In genomic region chr14:21102472-21103164, GRCh38 we compare ENCODE assay signal across 8 cellular contexts. TPM values are rescaled to one million over a fixed set of nuclear protein-coding genes. Genes with fewer than 3 reads are reported as not detected.
DNase-seq lines count a peak whose midpoint lies in the region; ATAC-seq and TF ChIP-seq lines count a peak whose summit lies in the region.

No MANE protein-coding gene starts in this region.

- 32% methylated on average over 3 of the region's 3 CpGs for WGBS in smooth muscle cell (ENCODE audit: low lambda C conversion rate)

- H3K27ac ChIP-seq in RWPE1 (peak overlapping the region; percentile 98), smooth muscle cell (ENCODE audit: low read depth) (peak overlapping the region; percentile 99)

- DNase-seq in NCI-H82 (lab: John Stamatoyannopoulos, UW): peak; percentile 14
- DNase-seq in NCI-H82 treated with DMSO at 0.1 percent for 48 hours (lab: John Stamatoyannopoulos, UW; ENCODE audit: unreplicated experiment): no peak
- DNase-seq in RWPE1 (ENCODE audit: low spot score): no peak
- DNase-seq in fibroblast of pulmonary artery (ENCODE audit: low read depth): no peak
- no peak for DNase-seq in smooth muscle cell (lab: John Stamatoyannopoulos, UW; ENCODE audit: unreplicated experiment)

- H3K27me3 ChIP-seq in smooth muscle cell (ENCODE audit: low read depth): no peaks in the 10 kb centered on the region

- no peaks in the 10 kb centered on the region for H3K9me3 ChIP-seq in smooth muscle cell (replicated peaks; ENCODE audit: low read depth)

- CTCF ChIA-PET in RWPE1 (lab: Yijun Ruan, JAX): interaction anchor here (0.7 to 6.9 kb wide), 6 partner anchors 9 to 132 kb away, joined by 3 to 72 read pairs (median 18); partner anchors contain the start of gene ARHGEF40

- H3K4me3 ChIP-seq in fibroblast of pulmonary artery (replicated peaks; ENCODE audit: low read depth, low read length) (peak overlapping the region; percentile 76), smooth muscle cell (peak overlapping the region; percentile 70)

- POLR2A ChIA-PET in RWPE1 (lab: Yijun Ruan, JAX; ENCODE audit: low non-redundant PET): no interaction called here

- TF ChIP-seq CTCF in RWPE1 (conservative IDR thresholded peaks at IDR 0.05; ENCODE audit: low read depth) (no peak), fibroblast of pulmonary artery (IDR thresholded peaks at IDR 0.05; ENCODE audit: low read length, missing control alignments) (no peak), smooth muscle cell (IDR thresholded peaks at IDR 0.05; ENCODE audit: borderline replicate concordance, insufficient read depth, poor library complexity, severe bottlenecking) (no peak)

- no peaks in the 10 kb centered on the region for H3K79me2 ChIP-seq in smooth muscle cell (ENCODE audit: low read depth)

- H4K20me1 ChIP-seq in smooth muscle cell (ENCODE audit: low read depth): no peaks in the 10 kb centered on the region

- ATAC-seq in HG03097 (IDR thresholded peaks at IDR 0.05; ENCODE audit: low FRiP score, unreplicated experiment): no peak
- no peak for ATAC-seq in GM18873 (IDR thresholded peaks at IDR 0.05; ENCODE audit: low FRiP score, unreplicated experiment)
- ATAC-seq in HG03460 (IDR thresholded peaks at IDR 0.05; ENCODE audit: unreplicated experiment): no peak

- H2AFZ ChIP-seq in smooth muscle cell (ENCODE audit: low read depth): peak overlapping the region; percentile 69

- peaks cover 41% of the 10 kb centered on the region for H3K4me1 ChIP-seq in smooth muscle cell (ENCODE audit: low read depth)

- peaks cover 21% of the 10 kb centered on the region for H3F3A ChIP-seq in smooth muscle cell (ENCODE audit: low read depth)

- peak overlapping the region; percentile 95 for H3K4me2 ChIP-seq in smooth muscle cell

- no peak overlapping the region for H3K9ac ChIP-seq in smooth muscle cell (ENCODE audit: low read depth)

- no peaks in the 10 kb centered on the region for H3K36me3 ChIP-seq in smooth muscle cell (ENCODE audit: low read depth)

RNA-seq across cellular contexts. Expression of gene TMEM253, which starts 1.8 kb away (rescaled TPM):
- 1.0 TPM in 1 of 2 replicates, not detected in the other for total RNA-seq in smooth muscle cell
- polyA plus RNA-seq in smooth muscle cell: 0.41 TPM in 1 of 2 replicates, not detected in the other

RNA-seq across cellular contexts. Expression of gene ZNF219, which starts 4.2 kb away (rescaled TPM):
- 10.0 and 15.2 TPM in 2 replicates for total RNA-seq in smooth muscle cell
- polyA plus RNA-seq in smooth muscle cell: 8.8 and 12.6 TPM in 2 replicates

RNA-seq across cellular contexts. Expression of gene ARHGEF40, which starts 32.5 kb away (rescaled TPM):
- total RNA-seq in smooth muscle cell: 53.1 and 74.4 TPM in 2 replicates
- 67.8 and 73.5 TPM in 2 replicates for polyA plus RNA-seq in smooth muscle cell

RNA-seq across cellular contexts. Expression of gene RNASE8, which starts 45.0 kb away (rescaled TPM):
- not detected in 2 replicates for total RNA-seq in smooth muscle cell
- polyA plus RNA-seq in smooth muscle cell: not detected in 2 replicates

RNA-seq across cellular contexts. Expression of gene OR5AU1, which starts 53.2 kb away (rescaled TPM):
- not detected in 2 replicates for total RNA-seq in smooth muscle cell
- polyA plus RNA-seq in smooth muscle cell: not detected in 2 replicates
